ENCODE assay signal across 9 cellular contexts in the genomic region with DNA sequence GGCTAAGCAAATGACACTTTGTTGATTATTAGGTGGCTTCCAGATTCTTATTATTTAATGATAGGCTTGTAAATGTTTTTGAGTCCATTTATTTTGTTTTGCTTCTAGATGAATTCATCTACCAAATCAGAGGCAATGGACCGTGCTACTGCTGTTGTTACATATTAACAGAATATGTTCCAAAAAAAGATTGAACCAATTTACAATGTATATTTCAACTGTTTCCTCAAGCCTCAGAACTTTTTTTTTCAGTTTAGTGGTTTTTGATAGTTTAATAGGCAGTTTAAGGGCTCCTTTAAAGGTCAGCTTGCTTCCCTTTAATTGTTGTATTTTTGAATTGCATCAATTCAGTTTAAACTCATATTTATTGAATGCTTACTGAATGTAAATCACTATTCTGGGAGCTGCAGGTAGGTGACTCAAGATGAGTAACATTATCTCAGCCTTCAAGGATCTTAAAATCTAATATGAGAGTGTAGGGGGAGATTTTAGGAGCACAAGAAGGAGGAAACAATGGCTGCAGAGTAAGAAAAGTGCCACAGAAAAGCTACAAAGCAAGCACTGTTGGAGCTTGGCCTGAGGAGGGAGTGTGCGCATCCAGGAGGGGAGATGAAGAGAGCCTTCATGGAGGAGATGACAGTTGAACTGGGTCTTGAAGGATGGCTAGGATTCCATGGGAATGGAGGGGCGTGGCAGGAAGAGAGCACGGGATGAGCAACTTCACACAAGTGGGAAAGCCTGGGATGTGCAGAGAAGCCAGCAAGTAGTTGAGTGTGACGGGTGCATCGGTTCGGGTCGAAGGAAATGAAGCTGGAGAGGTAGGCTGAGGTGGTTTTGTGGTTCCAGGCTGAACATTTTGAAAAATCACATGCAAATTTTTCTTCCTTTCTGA. TPM values are rescaled to one million over a fixed set of nuclear protein-coding genes. Genes with fewer than 3 reads are reported as not detected.
DNase-seq lines count a peak whose midpoint lies in the region; ATAC-seq and TF ChIP-seq lines count a peak whose summit lies in the region.
"Had no signal": no experiment of that assay in that cellular context is flagged by ENCODE, and none has a peak within 500 bp of the region (broad histone marks: within the 10 kb centered on the region; RNA-seq: fewer than 3 reads in every experiment).

No MANE protein-coding gene starts in this region.

- no peak overlapping the region for H3K4me3 ChIP-seq in HEK293 (ENCODE audit: low read depth, low read length)
- no peak overlapping the region for H3K4me3 ChIP-seq in heart right ventricle

- H3K27ac Mint-ChIP-seq in activated CD8-positive, alpha-beta T cell treated with anti-CD3 and anti-CD28 coated beads for 36 hours, result peak overlapping the region; percentile 40

- H3K9me3 ChIP-seq in HEK293 (ENCODE audit: control insufficient read depth, insufficient read depth, low read depth, low read length) (no peaks in the 10 kb centered on the region), heart right ventricle (no peaks in the 10 kb centered on the region)

- H3K27me3 Mint-ChIP-seq in activated CD8-positive, alpha-beta T cell treated with anti-CD3 and anti-CD28 coated beads for 36 hours, result no peaks in the 10 kb centered on the region

- POLR2A ChIA-PET in HEK293 (lab: Yijun Ruan, JAX), result no interaction called here
- POLR2A ChIA-PET in activated CD8-positive, alpha-beta T cell treated with anti-CD3 and anti-CD28 coated beads for 36 hours (lab: Charles Lee), result interaction anchor here (1.2 to 2.6 kb wide), 2 partner anchors 11 to 97 kb away, joined by 3 to 7 read pairs; no protein-coding TSS in a partner anchor

- no peak; the same call in 1 of the 2 replicates for TF ChIP-seq CTCF in HEK293 (tag by site-specific recombination; IDR thresholded peaks at IDR 0.05)
- no peak for TF ChIP-seq CTCF in activated CD8-positive, alpha-beta T cell treated with anti-CD3 and anti-CD28 coated beads for 36 hours (IDR thresholded peaks at IDR 0.05)
- no peak for TF ChIP-seq CTCF in heart right ventricle (IDR thresholded peaks at IDR 0.05)

- H3K27ac ChIP-seq in HEK293 (ENCODE audit: extremely low read depth, low read depth, low read length) (no peak overlapping the region), heart right ventricle (no peak overlapping the region)

- peak overlapping the region; percentile 40 for H3K4me3 Mint-ChIP-seq in activated CD8-positive, alpha-beta T cell treated with anti-CD3 and anti-CD28 coated beads for 36 hours

- intact Hi-C loops in activated CD8-positive, alpha-beta T cell treated with anti-CD3 and anti-CD28 coated beads for 36 hours (cut with micrococcal nuclease), result no loop called here
- intact Hi-C loops in heart right ventricle (cut with DNase I), result loop anchor here in 1 of 10 donors (10.0 kb wide), 1 partner anchor 83 kb away; no protein-coding TSS in a partner anchor

- peaks cover 0 to under 1% of the 10 kb centered on the region in 2 experiments; a peak in 1 of 3 replicates for H3K36me3 ChIP-seq in HEK293 (ENCODE audit: control insufficient read depth in 2 of 2, insufficient read depth in 1 of 2, low read length in 2 of 2)
- H3K36me3 ChIP-seq in heart right ventricle, result peaks cover 0 to 12% (median 0%) of the 10 kb centered on the region in 9 donors

- H3K9me3 Mint-ChIP-seq in activated CD8-positive, alpha-beta T cell treated with anti-CD3 and anti-CD28 coated beads for 36 hours, result no peaks in the 10 kb centered on the region

- DNase-seq in EL, result peak; percentile 10
- peak; percentile 49 for DNase-seq in activated CD8-positive, alpha-beta T cell treated with anti-CD3 and anti-CD28 coated beads for 36 hours
- DNase-seq in kidney tubule cell (ENCODE audit: low spot score), result peak; percentile 55
- DNase-seq in heart right ventricle, result no peak
- DNase-seq in NCI-H82 (lab: John Stamatoyannopoulos, UW), result no peak
- DNase-seq: GOT3 had no signal

- H3K4me1 ChIP-seq in HEK293 (ENCODE audit: control insufficient read depth, insufficient read depth, low read length) (peaks cover 15% of the 10 kb centered on the region), heart right ventricle (peaks cover 9 to 63% (median 28%) of the 10 kb centered on the region in 9 donors)

- WGBS in heart right ventricle, 2 donors, result 85 to 92% methylated on average over 8 of the region's 8 CpGs

- CTCF ChIA-PET in HEK293 (lab: Yijun Ruan, JAX), result interaction anchor here (0.5 to 0.7 kb wide), 2 partner anchors 202 to 747 kb away, joined by 3 to 4 read pairs; no protein-coding TSS in a partner anchor
- CTCF ChIA-PET in activated CD8-positive, alpha-beta T cell treated with anti-CD3 and anti-CD28 coated beads for 36 hours (lab: Charles Lee), result interaction anchor here (1.8 to 3.2 kb wide), 2 partner anchors 10 to 97 kb away, joined by 4 to 13 read pairs; partner anchors contain the start of gene SNAPC5

- ATAC-seq in activated CD8-positive, alpha-beta T cell treated with anti-CD3 and anti-CD28 coated beads for 36 hours, result peak; percentile 74
- ATAC-seq in GM21529 (IDR thresholded peaks at IDR 0.05; ENCODE audit: unreplicated experiment) (no peak), heart right ventricle (no peak), HG02588 (IDR thresholded peaks at IDR 0.05; ENCODE audit: unreplicated experiment) (no peak)

- H3K4me1 Mint-ChIP-seq in activated CD8-positive, alpha-beta T cell treated with anti-CD3 and anti-CD28 coated beads for 36 hours (ENCODE audit: low read depth), result peaks cover 70% of the 10 kb centered on the region

- no peaks in the 10 kb centered on the region for H3K27me3 ChIP-seq in heart right ventricle

- H3K36me3 Mint-ChIP-seq in activated CD8-positive, alpha-beta T cell treated with anti-CD3 and anti-CD28 coated beads for 36 hours (ENCODE audit: low read depth), result peaks cover 36% of the 10 kb centered on the region

TF ChIP-seq in HEK293, 187 proteins besides CTCF, POLR2A, EP300 and RAD21:
- TF ChIP-seq ZFP3 (tag by site-specific recombination; IDR thresholded peaks at IDR 0.05; ENCODE audit: low read depth), result peak; percentile 74; the same call in 1 of the 2 replicates
- peak; percentile 40; the same call in 1 of the 2 replicates for TF ChIP-seq PRDM6 (tag by site-specific recombination; IDR thresholded peaks at IDR 0.05)
- no peak for TF ChIP-seq ZXDB (tag by site-specific recombination; IDR thresholded peaks at IDR 0.05)
- 0 out of 2 replicates have a peak, but pooled peaks have one; percentile 19 for TF ChIP-seq YY2 (tag by site-specific recombination; IDR thresholded peaks at IDR 0.05)
- 0 out of 2 replicates have a peak, but pooled peaks have one; percentile 11 for TF ChIP-seq ZBTB17 (tag by site-specific recombination; IDR thresholded peaks at IDR 0.05)
- TF ChIP-seq PRDM4 (tag by site-specific recombination; IDR thresholded peaks at IDR 0.05), result no peak

RNA-seq across cellular contexts. Expression of gene MAP2K1, which starts 14.7 kb away (rescaled TPM):
- 100 to 1,000 TPM; 117 to 118 TPM for total RNA-seq in activated CD8-positive, alpha-beta T cell treated with anti-CD3 and anti-CD28 coated beads for 36 hours
- total RNA-seq in heart right ventricle, result 10 to 100 TPM; 30.9 to 61.3 (median 44.7) TPM
- 100 to 1,000 TPM in 1 of 2 donors, 1 to 10 TPM in 1; 7.5 to 106 TPM for polyA plus RNA-seq in heart right ventricle

RNA-seq across cellular contexts. Expression of gene TIPIN, which starts 44.9 kb away (rescaled TPM):
- total RNA-seq in activated CD8-positive, alpha-beta T cell treated with anti-CD3 and anti-CD28 coated beads for 36 hours, result 10 to 100 TPM; 49.8 to 50.1 TPM
- 1 to 10 TPM; 2.4 to 5.4 (median 3.4) TPM for total RNA-seq in heart right ventricle
- 1 to 10 TPM; 2.9 to 4.5 TPM for polyA plus RNA-seq in heart right ventricle

Comparison
In these comparisons a context has a peak if more than half of its experiments do, and no peak if none do; other contexts are left out.
1. DNase-seq: peak in EL (single experiment), activated CD8-positive, alpha-beta T cell treated with anti-CD3 and anti-CD28 coated beads for 36 hours (single experiment) and kidney tubule cell (single experiment); none in heart right ventricle (0 of 2) and NCI-H82 (single experiment).
2. RNA of gene TIPIN, which starts 44.9 kb away (total RNA-seq): 49.8 to 50.1 TPM in activated CD8-positive, alpha-beta T cell treated with anti-CD3 and anti-CD28 coated beads for 36 hours; 2.4 to 5.4 TPM in heart right ventricle; every median in the first group is over 4 times any median in the second.